ENCODE assay signal across 8 cellular contexts in the genomic region with DNA sequence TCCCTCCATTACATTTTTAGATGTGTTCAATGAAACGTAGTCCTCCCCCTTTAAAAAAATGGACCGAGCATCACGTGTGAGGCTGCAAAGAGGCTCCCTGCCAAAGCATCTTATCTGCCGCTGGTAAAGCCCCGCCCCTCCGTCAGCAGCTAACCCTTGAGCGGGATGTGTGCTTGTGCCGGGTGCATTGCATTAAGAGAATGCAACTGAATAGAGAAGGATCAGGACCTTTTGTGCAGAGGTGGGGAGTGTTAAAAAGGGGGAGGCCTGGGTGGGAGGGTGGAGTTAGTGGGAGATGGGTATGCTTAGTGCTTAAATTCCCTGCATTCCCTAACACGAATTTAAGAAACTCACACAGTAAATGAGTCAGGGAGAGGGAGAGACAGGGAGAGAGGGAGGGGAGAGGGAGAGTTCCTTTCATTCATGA.
A peak's percentile ranks its signal among the peaks of the same experiment; 100 is the strongest.
DNase-seq lines count a peak whose midpoint lies in the region; ATAC-seq lines count a peak whose summit lies in the region.

No MANE protein-coding gene starts in this region.

- H3K4me1 ChIP-seq in iPS-20b (ENCODE audit: insufficient read depth, low read length): peaks cover 43% of the 10 kb centered on the region

- in situ Hi-C loops in KBM-7 (cut with MboI; ENCODE audit: low pct_unique_long_range_greater_than_20kb, low sequenced_read_pairs): no loop called here

- no peaks in the 10 kb centered on the region for H3K27me3 ChIP-seq in iPS-20b (ENCODE audit: insufficient read depth, low read length)

- H3K9me3 ChIP-seq in iPS-20b (ENCODE audit: insufficient read depth, low read depth, low read length): no peaks in the 10 kb centered on the region

- H3K4me3 ChIP-seq in iPS-20b (ENCODE audit: low read length): peak overlapping the region; percentile 36; the same call in 1 of the 2 replicates

- no peaks in the 10 kb centered on the region for H3K36me3 ChIP-seq in iPS-20b (ENCODE audit: insufficient read depth, low read depth, low read length)

- ATAC-seq in GM21825 (IDR thresholded peaks at IDR 0.05; ENCODE audit: unreplicated experiment): peak; percentile 83

- H3K9ac ChIP-seq in iPS-20b (ENCODE audit: low read depth, low read length): peak overlapping the region; percentile 48; the same call in 1 of the 2 replicates

- peak; percentile 38 for DNase-seq in DMS79 (lab: John Stamatoyannopoulos, UW)
- peak; percentile 89 for DNase-seq in NCI-H1092 treated with DMSO at 0.1 percent for 48 hours (lab: John Stamatoyannopoulos, UW)
- DNase-seq in T-helper 2 cell: peak; percentile 2 to 91 (median 41)
- DNase-seq in astrocyte of the hippocampus (ENCODE audit: low read depth, low spot score): peak; percentile 82
- DNase-seq in stimulated activated CD4-positive, alpha-beta T cell treated with anti-CD3 and anti-CD28 coated beads, Interleukin-12 subunit alpha, Interleukin-12 subunit beta, amount 100 ng/mL, for 48 hours (ENCODE audit: low read depth in 2 of 3, low spot score in 1 of 3): peak; percentile 22 to 28 (median 27)
- no peak for DNase-seq in KBM-7

- H3K27ac ChIP-seq in iPS-20b (ENCODE audit: low read length): no peak overlapping the region
